In the genomic region with DNA sequence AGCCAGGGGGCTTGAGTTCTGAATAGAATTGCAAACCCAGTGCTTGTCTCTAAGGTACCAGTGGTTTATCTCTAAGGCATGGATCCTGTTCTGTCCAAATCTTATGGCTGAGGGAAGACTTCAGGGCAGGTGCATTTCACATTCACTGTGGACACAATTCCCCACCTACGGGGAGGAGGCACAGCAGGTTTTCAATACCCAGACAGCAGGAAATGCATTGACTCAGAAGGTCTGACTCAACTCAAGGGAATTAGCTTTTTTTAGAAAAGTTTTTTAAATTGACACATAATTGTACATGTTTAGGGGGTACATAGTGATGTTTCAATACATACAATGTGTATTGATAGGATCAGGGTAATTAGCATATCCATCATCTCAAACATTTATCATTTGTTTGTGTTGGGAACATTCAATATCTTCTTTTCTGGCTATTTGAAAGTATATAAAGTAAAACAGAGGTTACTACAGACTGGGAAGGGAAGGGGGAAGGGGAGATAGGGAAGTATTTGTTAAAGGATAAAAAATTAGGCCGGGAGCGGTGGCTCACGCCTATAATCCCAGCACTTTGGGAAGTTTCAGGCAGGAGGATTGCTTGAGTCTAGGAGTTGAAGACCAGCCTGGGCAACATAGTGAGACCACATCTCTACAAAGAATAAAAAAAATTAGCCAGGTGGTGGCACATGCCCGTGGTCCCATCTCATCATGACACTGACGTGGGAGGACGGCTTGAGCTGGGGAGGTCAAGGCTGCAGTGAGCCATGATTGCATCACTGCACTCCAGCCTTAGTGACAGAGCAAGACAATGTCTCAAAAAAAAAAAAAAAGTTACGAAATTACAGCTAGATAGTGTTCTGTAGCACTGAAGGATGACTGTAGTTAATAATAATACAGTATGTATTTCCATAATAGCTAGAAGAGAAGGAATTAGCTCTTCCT, we compare ENCODE assay signal across 8 cellular contexts. TPM values are rescaled to one million over a fixed set of nuclear protein-coding genes. Genes with fewer than 3 reads are reported as not detected.
DNase-seq lines count a peak whose midpoint lies in the region; ATAC-seq and TF ChIP-seq lines count a peak whose summit lies in the region.

No MANE protein-coding gene starts in this region.

- H3K9me3 ChIP-seq in BLaER1 (no peaks in the 10 kb centered on the region), suprapubic skin (no peaks in the 10 kb centered on the region)

- no peak for TF ChIP-seq POLR2A in suprapubic skin (IDR thresholded peaks at IDR 0.05)

- TF ChIP-seq EP300 in suprapubic skin (IDR thresholded peaks at IDR 0.05) = no peak

- no peak for TF ChIP-seq CTCF in suprapubic skin (IDR thresholded peaks at IDR 0.05)

- no peaks in the 10 kb centered on the region for H4K20me1 ChIP-seq in BLaER1

- H3K36me3 ChIP-seq in BLaER1 = no peaks in the 10 kb centered on the region
- no peaks in the 10 kb centered on the region for H3K36me3 ChIP-seq in suprapubic skin

- no peaks in the 10 kb centered on the region for H3K27me3 Mint-ChIP-seq in activated naive CD4-positive, alpha-beta T cell treated with anti-CD3 and anti-CD28 coated beads, Interleukin-2, amount 50 U/mL, for 24 hours

- H3K4me1 Mint-ChIP-seq in activated naive CD4-positive, alpha-beta T cell treated with anti-CD3 and anti-CD28 coated beads, Interleukin-2, amount 50 U/mL, for 24 hours = peaks cover 29% of the 10 kb centered on the region

- H3K4me1 ChIP-seq in BLaER1 (peaks cover 26% of the 10 kb centered on the region), suprapubic skin (no peaks in the 10 kb centered on the region)

- intact Hi-C loops in Right ventricle myocardium superior (cut with DNase I) = no loop called here

- WGBS in suprapubic skin = 92% methylated on average over 8 of the region's 8 CpGs

- ATAC-seq in Right ventricle myocardium superior (ENCODE audit: poor library complexity) = no peak
- no peak for ATAC-seq in GM18520 (IDR thresholded peaks at IDR 0.05; ENCODE audit: unreplicated experiment)

- H3K27ac Mint-ChIP-seq in activated naive CD4-positive, alpha-beta T cell treated with anti-CD3 and anti-CD28 coated beads, Interleukin-2, amount 50 U/mL, for 24 hours = peak overlapping the region; percentile 91

- no peaks in the 10 kb centered on the region for H3K36me3 Mint-ChIP-seq in activated naive CD4-positive, alpha-beta T cell treated with anti-CD3 and anti-CD28 coated beads, Interleukin-2, amount 50 U/mL, for 24 hours

- H3K4me3 ChIP-seq in BLaER1 (no peak overlapping the region), suprapubic skin (no peak overlapping the region)

- H3K9ac ChIP-seq in BLaER1 = no peak overlapping the region

- peak overlapping the region; percentile 30 for H3K4me2 ChIP-seq in BLaER1

- DNase-seq in HS-27A (ENCODE audit: low read depth) (peak; percentile 47), kidney tubule cell (ENCODE audit: low spot score) (peak; percentile 84), suprapubic skin (ENCODE audit: low spot score in 2 of 2) (no peak), Right ventricle myocardium superior (no peak), activated gamma-delta T cell treated with Interleukin-2 at 50 U/mL for 16 hours (no peak)

- H3K4me3 Mint-ChIP-seq in activated naive CD4-positive, alpha-beta T cell treated with anti-CD3 and anti-CD28 coated beads, Interleukin-2, amount 50 U/mL, for 24 hours = peak overlapping the region; percentile 80

- no peak overlapping the region for H3K27ac ChIP-seq in BLaER1
- H3K27ac ChIP-seq in suprapubic skin = no peak overlapping the region

- no peaks in the 10 kb centered on the region for H3K9me3 Mint-ChIP-seq in activated naive CD4-positive, alpha-beta T cell treated with anti-CD3 and anti-CD28 coated beads, Interleukin-2, amount 50 U/mL, for 24 hours

- H3K27me3 ChIP-seq in BLaER1 = no peaks in the 10 kb centered on the region
- no peaks in the 10 kb centered on the region for H3K27me3 ChIP-seq in suprapubic skin

RNA-seq across cellular contexts. Expression of gene RGS9, which starts 54.9 kb away (rescaled TPM):
- total RNA-seq in suprapubic skin (1 to 10 TPM; 1.1 to 8.5 (median 3.6) TPM), Right ventricle myocardium superior (2.4 TPM)

Comparison
In these comparisons a context has a peak if more than half of its experiments do, and no peak if none do; other contexts are left out.
1. DNase-seq: peak in HS-27A (single experiment) and kidney tubule cell (single experiment); none in suprapubic skin (0 of 2), Right ventricle myocardium superior (single experiment) and activated gamma-delta T cell treated with Interleukin-2 at 50 U/mL for 16 hours (single experiment).